ENCODE assay signal across 2 cellular contexts in genomic region chr9:136558373-136558772, GRCh38.
TF ChIP-seq lines count a peak whose summit lies in the region.

No MANE protein-coding gene starts in this region.

TF ChIP-seq in IMR-90, 13 proteins besides CTCF, POLR2A, EP300 and RAD21:
- TF ChIP-seq RFX5 (IDR thresholded peaks at IDR 0.05; ENCODE audit: low read depth, low read length) (no peak), FOS (IDR thresholded peaks at IDR 0.05; ENCODE audit: low read depth, low read length) (no peak), NFE2L2 (IDR thresholded peaks at IDR 0.05; ENCODE audit: low read depth, low read length) (no peak), MAZ (IDR thresholded peaks at IDR 0.05; ENCODE audit: borderline replicate concordance, low read depth, low read length) (no peak), CHD1 (IDR thresholded peaks at IDR 0.05; ENCODE audit: low read depth, low read length) (no peak), ELK1 (IDR thresholded peaks at IDR 0.05; ENCODE audit: borderline replicate concordance, low read depth, low read length) (no peak), RCOR1 (IDR thresholded peaks at IDR 0.05; ENCODE audit: insufficient replicate concordance, low read length) (no peak), MXI1 (IDR thresholded peaks at IDR 0.05; ENCODE audit: borderline replicate concordance, low read depth, low read length) (no peak), CEBPB (IDR thresholded peaks at IDR 0.05; ENCODE audit: low read depth, low read length) (no peak), MAFK (IDR thresholded peaks at IDR 0.05; ENCODE audit: low read depth, low read length) (no peak), SMC3 (IDR thresholded peaks at IDR 0.05; ENCODE audit: low read depth, low read length) (no peak), BHLHE40 (IDR thresholded peaks at IDR 0.05; ENCODE audit: low read depth, low read length) (no peak), USF2 (IDR thresholded peaks at IDR 0.05; ENCODE audit: low read depth, low read length) (no peak)

TF ChIP-seq in HEK293T, 16 proteins besides CTCF, POLR2A, EP300 and RAD21:
- TF ChIP-seq ZNF384 (IDR thresholded peaks at IDR 0.05) (no peak), CTBP1 (IDR thresholded peaks at IDR 0.05; ENCODE audit: borderline replicate concordance) (no peak), PKNOX1 (IDR thresholded peaks at IDR 0.05) (no peak), FOXK2 (IDR thresholded peaks at IDR 0.05) (no peak), SP1 (IDR thresholded peaks at IDR 0.05) (no peak), HDGF (IDR thresholded peaks at IDR 0.05; ENCODE audit: borderline replicate concordance) (no peak), L3MBTL2 (conservative IDR thresholded peaks at IDR 0.05) (no peak), FOXA1 (IDR thresholded peaks at IDR 0.05) (no peak), LEF1 (IDR thresholded peaks at IDR 0.05; ENCODE audit: borderline replicate concordance) (no peak), ARNT (IDR thresholded peaks at IDR 0.05) (no peak), TARDBP (IDR thresholded peaks at IDR 0.05) (no peak), BHLHE40 (IDR thresholded peaks at IDR 0.05; ENCODE audit: borderline replicate concordance) (no peak), ELF4 (IDR thresholded peaks at IDR 0.05) (no peak), NFRKB (IDR thresholded peaks at IDR 0.05) (no peak), SUZ12 (IDR thresholded peaks at IDR 0.05) (no peak), FOXM1 (IDR thresholded peaks at IDR 0.05; ENCODE audit: borderline replicate concordance) (no peak)
TF ChIP-seq in HEK293T: peak in this region for 0.
